Comparison of ENCODE assay signal across 12 cellular contexts in the genomic region with DNA sequence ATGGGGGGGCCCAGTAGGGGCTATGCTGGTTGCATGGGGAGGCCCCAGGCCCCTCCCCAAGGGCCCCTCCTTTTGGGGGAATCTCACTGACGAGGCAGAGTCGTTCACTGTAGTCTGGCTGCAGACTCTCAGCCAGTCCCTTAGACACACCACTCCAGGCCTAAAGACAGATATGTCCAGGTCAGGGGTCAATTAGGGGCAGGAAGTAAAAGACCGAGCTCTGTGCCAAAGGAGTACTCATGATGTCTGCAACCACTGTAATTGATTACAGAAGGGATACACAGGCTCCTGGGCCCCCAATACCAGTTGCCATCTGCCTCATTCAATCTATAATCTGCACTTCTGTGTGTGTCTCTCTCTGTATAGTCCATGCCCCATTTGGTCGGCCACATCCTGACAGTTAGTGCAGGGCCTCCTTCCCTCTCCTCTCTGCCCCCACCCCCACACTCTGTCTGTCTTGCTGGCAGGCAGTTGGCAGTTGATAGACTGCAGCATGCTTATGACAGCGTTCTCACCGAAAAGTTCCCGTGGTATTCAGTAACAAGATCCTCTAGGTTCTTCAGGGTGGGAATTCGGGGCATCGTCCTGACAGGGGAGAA. TPM values are rescaled to one million over a fixed set of nuclear protein-coding genes. Genes with fewer than 3 reads are reported as not detected.
DNase-seq lines count a peak whose midpoint lies in the region; ATAC-seq and TF ChIP-seq lines count a peak whose summit lies in the region.
"Had no signal": no experiment of that assay in that cellular context is flagged by ENCODE, and none has a peak within 500 bp of the region (broad histone marks: within the 10 kb centered on the region; RNA-seq: fewer than 3 reads in every experiment).

No MANE protein-coding gene starts in this region.

- H3K27ac Mint-ChIP-seq in activated naive CD4-positive, alpha-beta T cell treated with anti-CD3 and anti-CD28 coated beads for 36 hours, result peak overlapping the region; percentile 95
- peak overlapping the region; percentile 34 to 66 (median 51) for H3K27ac Mint-ChIP-seq in nephron

- intact Hi-C loops in activated naive CD4-positive, alpha-beta T cell treated with anti-CD3 and anti-CD28 coated beads for 36 hours (cut with micrococcal nuclease), result no loop called here

- peak overlapping the region; percentile 93 for H3K4me3 Mint-ChIP-seq in activated naive CD4-positive, alpha-beta T cell treated with anti-CD3 and anti-CD28 coated beads for 36 hours
- H3K4me3 Mint-ChIP-seq in nephron, result no peak overlapping the region

- no peak for ATAC-seq in GM21825 (IDR thresholded peaks at IDR 0.05; ENCODE audit: unreplicated experiment)
- ATAC-seq in HG02798 (IDR thresholded peaks at IDR 0.05; ENCODE audit: poor library complexity, unreplicated experiment), result no peak
- no peak for ATAC-seq in HG02938 (IDR thresholded peaks at IDR 0.05; ENCODE audit: unreplicated experiment)
- ATAC-seq: activated CD4-positive, CD25-positive, alpha-beta regulatory T cell treated with anti-CD3 and anti-CD28 coated beads, Interleukin-2, amount 50 U/mL, for 24 hours had no signal

- H3K27me3 Mint-ChIP-seq in activated naive CD4-positive, alpha-beta T cell treated with anti-CD3 and anti-CD28 coated beads for 36 hours (ENCODE audit: low read depth), result no peaks in the 10 kb centered on the region
- no peaks in the 10 kb centered on the region for H3K27me3 Mint-ChIP-seq in nephron (ENCODE audit: low read depth)

- DNase-seq in GF-D8 (lab: John Stamatoyannopoulos, UW) (peak; percentile 47), NOMO-1 treated with DMSO at 0.1 percent for 48 hours (lab: John Stamatoyannopoulos, UW; ENCODE audit: unreplicated experiment) (peak; percentile 53), superior temporal gyrus (ENCODE audit: extremely low spot score) (no peak)
- peak; percentile 73 for DNase-seq in activated naive CD4-positive, alpha-beta T cell treated with anti-CD3 and anti-CD28 coated beads for 36 hours
- DNase-seq: caudate nucleus, IMR-90, NCI-H69 had no signal

- no peaks in the 10 kb centered on the region for H3K9me3 Mint-ChIP-seq in activated naive CD4-positive, alpha-beta T cell treated with anti-CD3 and anti-CD28 coated beads for 36 hours
- H3K9me3 Mint-ChIP-seq in nephron, result peaks cover 2% of the 10 kb centered on the region

- CTCF ChIA-PET in activated naive CD4-positive, alpha-beta T cell treated with anti-CD3 and anti-CD28 coated beads for 36 hours (lab: Charles Lee), result interaction anchor here (1.5 kb wide), 1 partner anchor 21 kb away, joined by 3 read pairs; no protein-coding TSS in a partner anchor

- H3K4me1 Mint-ChIP-seq in activated naive CD4-positive, alpha-beta T cell treated with anti-CD3 and anti-CD28 coated beads for 36 hours (ENCODE audit: low read depth), result peaks cover 55% of the 10 kb centered on the region
- peaks cover 51% of the 10 kb centered on the region for H3K4me1 Mint-ChIP-seq in nephron

- TF ChIP-seq CTCF in nephron (IDR thresholded peaks at IDR 0.05; ENCODE audit: unreplicated experiment in 3 of 3), result no peak

- peaks cover 62% of the 10 kb centered on the region for H3K36me3 Mint-ChIP-seq in activated naive CD4-positive, alpha-beta T cell treated with anti-CD3 and anti-CD28 coated beads for 36 hours (ENCODE audit: low read depth)
- H3K36me3 Mint-ChIP-seq in nephron (ENCODE audit: low read depth), result no peaks in the 10 kb centered on the region

RNA-seq across cellular contexts. Expression of a gene that starts 1.3 kb away (rescaled TPM):
- total RNA-seq in activated naive CD4-positive, alpha-beta T cell treated with anti-CD3 and anti-CD28 coated beads for 36 hours, result 10 to 100 TPM in 1 of 2 experiments, 1 to 10 TPM in 1; 7.7 to 11.3 TPM
- total RNA-seq: IMR-90 had no signal

RNA-seq across cellular contexts. Expression of a gene that starts 3.5 kb away (rescaled TPM):
- 100 to 1,000 TPM; 144 to 148 TPM for total RNA-seq in activated naive CD4-positive, alpha-beta T cell treated with anti-CD3 and anti-CD28 coated beads for 36 hours
- total RNA-seq: IMR-90 had no signal

RNA-seq across cellular contexts. Expression of a gene that starts 10.5 kb away (rescaled TPM):
- total RNA-seq in activated naive CD4-positive, alpha-beta T cell treated with anti-CD3 and anti-CD28 coated beads for 36 hours, result 10 to 100 TPM; 43.5 to 43.6 TPM

RNA-seq across cellular contexts. Expression of a gene that starts 12.2 kb away (rescaled TPM):
- 1 to 10 TPM; 7.9 to 8.9 TPM for total RNA-seq in activated naive CD4-positive, alpha-beta T cell treated with anti-CD3 and anti-CD28 coated beads for 36 hours

RNA-seq across cellular contexts. Expression of a gene that starts 36.8 kb away (rescaled TPM):
- total RNA-seq in activated naive CD4-positive, alpha-beta T cell treated with anti-CD3 and anti-CD28 coated beads for 36 hours, result under 1 TPM; 0.60 to 0.81 TPM
